In the genomic region with DNA sequence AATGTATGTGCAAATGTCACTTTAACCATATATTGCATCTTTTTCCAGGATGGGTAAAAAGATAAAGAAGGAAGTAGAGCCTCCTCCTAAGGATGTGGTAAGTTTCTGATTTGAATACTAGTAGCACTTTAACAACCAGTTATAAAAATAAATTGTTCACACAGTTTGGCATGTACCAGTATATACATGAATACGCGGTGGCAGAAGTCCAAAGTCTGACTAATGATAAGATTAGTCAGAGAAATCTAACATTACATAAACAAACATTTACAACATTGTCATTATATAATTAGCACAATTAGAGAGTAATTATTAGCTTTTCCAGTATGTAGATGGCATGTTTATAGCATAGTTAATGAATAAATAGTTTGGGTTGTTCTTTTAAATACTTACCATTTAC, we compare ENCODE assay signal across 1 cellular context.
TF ChIP-seq lines count a peak whose summit lies in the region.

No MANE protein-coding gene starts in this region.

TF ChIP-seq in HEK293, 187 proteins besides CTCF, POLR2A, EP300 and RAD21 (continued from another document):
- TF ChIP-seq, protein P1, sequence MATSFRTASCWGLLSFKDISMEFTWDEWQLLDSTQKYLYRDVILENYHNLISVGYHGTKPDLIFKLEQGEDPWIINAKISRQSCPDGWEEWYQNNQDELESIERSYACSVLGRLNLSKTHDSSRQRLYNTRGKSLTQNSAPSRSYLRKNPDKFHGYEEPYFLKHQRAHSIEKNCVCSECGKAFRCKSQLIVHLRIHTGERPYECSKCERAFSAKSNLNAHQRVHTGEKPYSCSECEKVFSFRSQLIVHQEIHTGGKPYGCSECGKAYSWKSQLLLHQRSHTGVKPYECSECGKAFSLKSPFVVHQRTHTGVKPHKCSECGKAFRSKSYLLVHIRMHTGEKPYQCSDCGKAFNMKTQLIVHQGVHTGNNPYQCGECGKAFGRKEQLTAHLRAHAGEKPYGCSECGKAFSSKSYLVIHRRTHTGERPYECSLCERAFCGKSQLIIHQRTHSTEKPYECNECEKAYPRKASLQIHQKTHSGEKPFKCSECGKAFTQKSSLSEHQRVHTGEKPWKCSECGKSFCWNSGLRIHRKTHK (tag by site-specific recombination; IDR thresholded peaks at IDR 0.05): no peak
- TF ChIP-seq, protein P2, sequence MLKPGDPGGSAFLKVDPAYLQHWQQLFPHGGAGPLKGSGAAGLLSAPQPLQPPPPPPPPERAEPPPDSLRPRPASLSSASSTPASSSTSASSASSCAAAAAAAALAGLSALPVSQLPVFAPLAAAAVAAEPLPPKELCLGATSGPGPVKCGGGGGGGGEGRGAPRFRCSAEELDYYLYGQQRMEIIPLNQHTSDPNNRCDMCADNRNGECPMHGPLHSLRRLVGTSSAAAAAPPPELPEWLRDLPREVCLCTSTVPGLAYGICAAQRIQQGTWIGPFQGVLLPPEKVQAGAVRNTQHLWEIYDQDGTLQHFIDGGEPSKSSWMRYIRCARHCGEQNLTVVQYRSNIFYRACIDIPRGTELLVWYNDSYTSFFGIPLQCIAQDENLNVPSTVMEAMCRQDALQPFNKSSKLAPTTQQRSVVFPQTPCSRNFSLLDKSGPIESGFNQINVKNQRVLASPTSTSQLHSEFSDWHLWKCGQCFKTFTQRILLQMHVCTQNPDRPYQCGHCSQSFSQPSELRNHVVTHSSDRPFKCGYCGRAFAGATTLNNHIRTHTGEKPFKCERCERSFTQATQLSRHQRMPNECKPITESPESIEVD (tag by site-specific recombination; IDR thresholded peaks at IDR 0.05): peak; percentile 66
- no peak for TF ChIP-seq ZNF549 (tag by site-specific recombination; IDR thresholded peaks at IDR 0.05)
- TF ChIP-seq OVOL3 (tag by site-specific recombination; IDR thresholded peaks at IDR 0.05): no peak
- peak; percentile 84 for TF ChIP-seq ZNF366 (tag by site-specific recombination; conservative IDR thresholded peaks at IDR 0.05)
- TF ChIP-seq RBAK (tag by site-specific recombination; IDR thresholded peaks at IDR 0.05): no peak
- TF ChIP-seq YY2 (tag by site-specific recombination; IDR thresholded peaks at IDR 0.05): no peak
- no peak for TF ChIP-seq ZNF221 (tag by site-specific recombination; IDR thresholded peaks at IDR 0.05; ENCODE audit: borderline replicate concordance)
- no peak for TF ChIP-seq ZNF660 (tag by site-specific recombination; IDR thresholded peaks at IDR 0.05)
- TF ChIP-seq ZNF558 (tag by site-specific recombination; IDR thresholded peaks at IDR 0.05): 0 out of 2 replicates have a peak, but pooled peaks have one; percentile 28
- TF ChIP-seq ZNF391 (tag by site-specific recombination; IDR thresholded peaks at IDR 0.05; ENCODE audit: borderline replicate concordance, low read depth): no peak
- no peak for TF ChIP-seq SP2 (tag by site-specific recombination; IDR thresholded peaks at IDR 0.05)
- no peak for TF ChIP-seq ZIC2 (tag by site-specific recombination; IDR thresholded peaks at IDR 0.05)
- TF ChIP-seq, protein P3, sequence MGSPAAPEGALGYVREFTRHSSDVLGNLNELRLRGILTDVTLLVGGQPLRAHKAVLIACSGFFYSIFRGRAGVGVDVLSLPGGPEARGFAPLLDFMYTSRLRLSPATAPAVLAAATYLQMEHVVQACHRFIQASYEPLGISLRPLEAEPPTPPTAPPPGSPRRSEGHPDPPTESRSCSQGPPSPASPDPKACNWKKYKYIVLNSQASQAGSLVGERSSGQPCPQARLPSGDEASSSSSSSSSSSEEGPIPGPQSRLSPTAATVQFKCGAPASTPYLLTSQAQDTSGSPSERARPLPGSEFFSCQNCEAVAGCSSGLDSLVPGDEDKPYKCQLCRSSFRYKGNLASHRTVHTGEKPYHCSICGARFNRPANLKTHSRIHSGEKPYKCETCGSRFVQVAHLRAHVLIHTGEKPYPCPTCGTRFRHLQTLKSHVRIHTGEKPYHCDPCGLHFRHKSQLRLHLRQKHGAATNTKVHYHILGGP (tag by site-specific recombination; IDR thresholded peaks at IDR 0.05): 0 out of 2 replicates have a peak, but pooled peaks have one; percentile 26
- no peak for TF ChIP-seq ZNF585B (tag by site-specific recombination; IDR thresholded peaks at IDR 0.05)
- TF ChIP-seq WT1 (tag by site-specific recombination; IDR thresholded peaks at IDR 0.05): no peak
- TF ChIP-seq, protein P4, sequence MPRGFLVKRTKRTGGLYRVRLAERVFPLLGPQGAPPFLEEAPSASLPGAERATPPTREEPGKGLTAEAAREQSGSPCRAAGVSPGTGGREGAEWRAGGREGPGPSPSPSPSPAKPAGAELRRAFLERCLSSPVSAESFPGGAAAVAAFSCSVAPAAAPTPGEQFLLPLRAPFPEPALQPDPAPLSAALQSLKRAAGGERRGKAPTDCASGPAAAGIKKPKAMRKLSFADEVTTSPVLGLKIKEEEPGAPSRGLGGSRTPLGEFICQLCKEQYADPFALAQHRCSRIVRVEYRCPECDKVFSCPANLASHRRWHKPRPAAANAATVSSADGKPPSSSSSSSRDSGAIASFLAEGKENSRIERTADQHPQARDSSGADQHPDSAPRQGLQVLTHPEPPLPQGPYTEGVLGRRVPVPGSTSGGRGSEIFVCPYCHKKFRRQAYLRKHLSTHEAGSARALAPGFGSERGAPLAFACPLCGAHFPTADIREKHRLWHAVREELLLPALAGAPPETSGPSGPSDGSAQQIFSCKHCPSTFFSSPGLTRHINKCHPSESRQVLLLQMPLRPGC (tag by site-specific recombination; IDR thresholded peaks at IDR 0.05): 0 out of 2 replicates have a peak, but pooled peaks have one; percentile 27
- 0 out of 2 replicates have a peak, but pooled peaks have one; percentile 28 for TF ChIP-seq GLI2 (tag by site-specific recombination; IDR thresholded peaks at IDR 0.05; ENCODE audit: borderline replicate concordance, low read depth)
- TF ChIP-seq KLF1 (tag by site-specific recombination; IDR thresholded peaks at IDR 0.05): no peak
- TF ChIP-seq ZNF202 (tag by site-specific recombination; IDR thresholded peaks at IDR 0.05; ENCODE audit: borderline replicate concordance): no peak
- TF ChIP-seq ZNF521 (tag by site-specific recombination; IDR thresholded peaks at IDR 0.05): no peak
- TF ChIP-seq ZNF658 (tag by site-specific recombination; IDR thresholded peaks at IDR 0.05): no peak
- no peak for TF ChIP-seq PRDM1 (tag by site-specific recombination; IDR thresholded peaks at IDR 0.05)
- no peak for TF ChIP-seq HOXA7 (CRISPR knock-in tag; IDR thresholded peaks at IDR 0.05; ENCODE audit: borderline replicate concordance)
- no peak for TF ChIP-seq ZNF529 (tag by site-specific recombination; IDR thresholded peaks at IDR 0.05; ENCODE audit: insufficient replicate concordance)
- TF ChIP-seq GLIS2 (tag by site-specific recombination; IDR thresholded peaks at IDR 0.05): no peak
- no peak for TF ChIP-seq ZNF621 (tag by site-specific recombination; IDR thresholded peaks at IDR 0.05)
- TF ChIP-seq ZBTB21 (tag by site-specific recombination; IDR thresholded peaks at IDR 0.05): no peak
- TF ChIP-seq ZNF394 (tag by site-specific recombination; IDR thresholded peaks at IDR 0.05; ENCODE audit: borderline replicate concordance): peak; percentile 41; the same call in 1 of the 2 replicates
- no peak for TF ChIP-seq ZNF302 (tag by site-specific recombination; IDR thresholded peaks at IDR 0.05; ENCODE audit: low read depth)
- no peak for TF ChIP-seq ZNF37A (tag by site-specific recombination; IDR thresholded peaks at IDR 0.05)
- peak; percentile 72; the same call in 1 of the 2 replicates for TF ChIP-seq ZEB2 (tag by site-specific recombination; IDR thresholded peaks at IDR 0.05)
- TF ChIP-seq, protein P5, sequence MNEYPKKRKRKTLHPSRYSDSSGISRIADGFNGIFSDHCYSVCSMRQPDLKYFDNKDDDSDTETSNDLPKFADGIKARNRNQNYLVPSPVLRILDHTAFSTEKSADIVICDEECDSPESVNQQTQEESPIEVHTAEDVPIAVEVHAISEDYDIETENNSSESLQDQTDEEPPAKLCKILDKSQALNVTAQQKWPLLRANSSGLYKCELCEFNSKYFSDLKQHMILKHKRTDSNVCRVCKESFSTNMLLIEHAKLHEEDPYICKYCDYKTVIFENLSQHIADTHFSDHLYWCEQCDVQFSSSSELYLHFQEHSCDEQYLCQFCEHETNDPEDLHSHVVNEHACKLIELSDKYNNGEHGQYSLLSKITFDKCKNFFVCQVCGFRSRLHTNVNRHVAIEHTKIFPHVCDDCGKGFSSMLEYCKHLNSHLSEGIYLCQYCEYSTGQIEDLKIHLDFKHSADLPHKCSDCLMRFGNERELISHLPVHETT (tag by site-specific recombination; IDR thresholded peaks at IDR 0.05): no peak
- TF ChIP-seq, protein P6, sequence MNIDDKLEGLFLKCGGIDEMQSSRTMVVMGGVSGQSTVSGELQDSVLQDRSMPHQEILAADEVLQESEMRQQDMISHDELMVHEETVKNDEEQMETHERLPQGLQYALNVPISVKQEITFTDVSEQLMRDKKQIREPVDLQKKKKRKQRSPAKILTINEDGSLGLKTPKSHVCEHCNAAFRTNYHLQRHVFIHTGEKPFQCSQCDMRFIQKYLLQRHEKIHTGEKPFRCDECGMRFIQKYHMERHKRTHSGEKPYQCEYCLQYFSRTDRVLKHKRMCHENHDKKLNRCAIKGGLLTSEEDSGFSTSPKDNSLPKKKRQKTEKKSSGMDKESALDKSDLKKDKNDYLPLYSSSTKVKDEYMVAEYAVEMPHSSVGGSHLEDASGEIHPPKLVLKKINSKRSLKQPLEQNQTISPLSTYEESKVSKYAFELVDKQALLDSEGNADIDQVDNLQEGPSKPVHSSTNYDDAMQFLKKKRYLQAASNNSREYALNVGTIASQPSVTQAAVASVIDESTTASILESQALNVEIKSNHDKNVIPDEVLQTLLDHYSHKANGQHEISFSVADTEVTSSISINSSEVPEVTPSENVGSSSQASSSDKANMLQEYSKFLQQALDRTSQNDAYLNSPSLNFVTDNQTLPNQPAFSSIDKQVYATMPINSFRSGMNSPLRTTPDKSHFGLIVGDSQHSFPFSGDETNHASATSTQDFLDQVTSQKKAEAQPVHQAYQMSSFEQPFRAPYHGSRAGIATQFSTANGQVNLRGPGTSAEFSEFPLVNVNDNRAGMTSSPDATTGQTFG (tag by site-specific recombination; IDR thresholded peaks at IDR 0.05; ENCODE audit: borderline replicate concordance): no peak
- TF ChIP-seq, protein P7, sequence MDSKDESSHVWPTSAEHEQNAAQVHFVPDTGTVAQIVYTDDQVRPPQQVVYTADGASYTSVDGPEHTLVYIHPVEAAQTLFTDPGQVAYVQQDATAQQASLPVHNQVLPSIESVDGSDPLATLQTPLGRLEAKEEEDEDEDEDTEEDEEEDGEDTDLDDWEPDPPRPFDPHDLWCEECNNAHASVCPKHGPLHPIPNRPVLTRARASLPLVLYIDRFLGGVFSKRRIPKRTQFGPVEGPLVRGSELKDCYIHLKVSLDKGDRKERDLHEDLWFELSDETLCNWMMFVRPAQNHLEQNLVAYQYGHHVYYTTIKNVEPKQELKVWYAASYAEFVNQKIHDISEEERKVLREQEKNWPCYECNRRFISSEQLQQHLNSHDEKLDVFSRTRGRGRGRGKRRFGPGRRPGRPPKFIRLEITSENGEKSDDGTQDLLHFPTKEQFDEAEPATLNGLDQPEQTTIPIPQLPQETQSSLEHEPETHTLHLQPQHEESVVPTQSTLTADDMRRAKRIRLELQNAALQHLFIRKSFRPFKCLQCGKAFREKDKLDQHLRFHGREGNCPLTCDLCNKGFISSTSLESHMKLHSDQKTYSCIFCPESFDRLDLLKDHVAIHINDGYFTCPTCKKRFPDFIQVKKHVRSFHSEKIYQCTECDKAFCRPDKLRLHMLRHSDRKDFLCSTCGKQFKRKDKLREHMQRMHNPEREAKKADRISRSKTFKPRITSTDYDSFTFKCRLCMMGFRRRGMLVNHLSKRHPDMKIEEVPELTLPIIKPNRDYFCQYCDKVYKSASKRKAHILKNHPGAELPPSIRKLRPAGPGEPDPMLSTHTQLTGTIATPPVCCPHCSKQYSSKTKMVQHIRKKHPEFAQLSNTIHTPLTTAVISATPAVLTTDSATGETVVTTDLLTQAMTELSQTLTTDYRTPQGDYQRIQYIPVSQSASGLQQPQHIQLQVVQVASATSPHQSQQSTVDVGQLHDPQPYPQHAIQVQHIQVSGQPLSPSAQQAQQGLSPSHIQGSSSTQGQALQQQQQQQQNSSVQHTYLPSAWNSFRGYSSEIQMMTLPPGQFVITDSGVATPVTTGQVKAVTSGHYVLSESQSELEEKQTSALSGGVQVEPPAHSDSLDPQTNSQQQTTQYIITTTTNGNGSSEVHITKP (tag by site-specific recombination; IDR thresholded peaks at IDR 0.05): peak; percentile 46; the same call in 1 of the 2 replicates
- TF ChIP-seq ZNF184 (tag by site-specific recombination; IDR thresholded peaks at IDR 0.05): peak; percentile 68; the same call in 1 of the 2 replicates
- TF ChIP-seq ZFHX2 (tag by site-specific recombination; conservative IDR thresholded peaks at IDR 0.05): no peak
- no peak for TF ChIP-seq ZNF707 (tag by site-specific recombination; IDR thresholded peaks at IDR 0.05)
- TF ChIP-seq, protein P8, sequence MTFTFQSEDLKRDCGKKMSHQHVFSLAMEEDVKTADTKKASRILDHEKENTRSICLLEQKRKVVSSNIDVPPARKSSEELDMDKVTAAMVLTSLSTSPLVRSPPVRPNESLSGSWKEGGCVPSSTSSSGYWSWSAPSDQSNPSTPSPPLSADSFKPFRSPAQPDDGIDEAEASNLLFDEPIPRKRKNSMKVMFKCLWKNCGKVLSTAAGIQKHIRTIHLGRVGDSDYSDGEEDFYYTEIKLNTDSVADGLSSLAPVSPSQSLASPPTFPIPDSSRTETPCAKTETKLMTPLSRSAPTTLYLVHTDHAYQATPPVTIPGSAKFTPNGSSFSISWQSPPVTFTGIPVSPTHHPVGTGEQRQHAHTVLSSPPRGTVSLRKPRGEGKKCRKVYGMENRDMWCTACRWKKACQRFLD (tag by site-specific recombination; IDR thresholded peaks at IDR 0.05): no peak
- TF ChIP-seq, protein P9, sequence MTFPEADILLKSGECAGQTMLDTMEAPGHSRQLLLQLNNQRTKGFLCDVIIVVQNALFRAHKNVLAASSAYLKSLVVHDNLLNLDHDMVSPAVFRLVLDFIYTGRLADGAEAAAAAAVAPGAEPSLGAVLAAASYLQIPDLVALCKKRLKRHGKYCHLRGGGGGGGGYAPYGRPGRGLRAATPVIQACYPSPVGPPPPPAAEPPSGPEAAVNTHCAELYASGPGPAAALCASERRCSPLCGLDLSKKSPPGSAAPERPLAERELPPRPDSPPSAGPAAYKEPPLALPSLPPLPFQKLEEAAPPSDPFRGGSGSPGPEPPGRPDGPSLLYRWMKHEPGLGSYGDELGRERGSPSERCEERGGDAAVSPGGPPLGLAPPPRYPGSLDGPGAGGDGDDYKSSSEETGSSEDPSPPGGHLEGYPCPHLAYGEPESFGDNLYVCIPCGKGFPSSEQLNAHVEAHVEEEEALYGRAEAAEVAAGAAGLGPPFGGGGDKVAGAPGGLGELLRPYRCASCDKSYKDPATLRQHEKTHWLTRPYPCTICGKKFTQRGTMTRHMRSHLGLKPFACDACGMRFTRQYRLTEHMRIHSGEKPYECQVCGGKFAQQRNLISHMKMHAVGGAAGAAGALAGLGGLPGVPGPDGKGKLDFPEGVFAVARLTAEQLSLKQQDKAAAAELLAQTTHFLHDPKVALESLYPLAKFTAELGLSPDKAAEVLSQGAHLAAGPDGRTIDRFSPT (tag by site-specific recombination; IDR thresholded peaks at IDR 0.05): peak; percentile 33; the same call in 1 of the 2 replicates
